Comparison of ENCODE assay signal across 16 cellular contexts in genomic region chr10:24428410-24428782, GRCh38.
DNase-seq lines count a peak whose midpoint lies in the region; ATAC-seq and TF ChIP-seq lines count a peak whose summit lies in the region.
"Had no signal": no experiment of that assay in that cellular context is flagged by ENCODE, and none has a peak within 500 bp of the region (broad histone marks: within the 10 kb centered on the region; RNA-seq: fewer than 3 reads in every experiment).

No MANE protein-coding gene starts in this region.

- H3K9me3 ChIP-seq in esophagus squamous epithelium (no peaks in the 10 kb centered on the region), SJCRH30 (replicated peaks) (no peaks in the 10 kb centered on the region)
- no peaks in the 10 kb centered on the region for H3K9me3 ChIP-seq in CD8-positive, alpha-beta T cell (ENCODE audit: low read length)

- BruUV-seq in MCF 10A (replicated peaks; lab: Mats Ljungman, UMichigan): no TSS peak

- 36 to 49% methylated on average over 2 of the region's 2 CpGs for WGBS in esophagus squamous epithelium, 2 donors

- H3K9me3 Mint-ChIP-seq in MCF 10A (ENCODE audit: unreplicated experiment): no peaks in the 10 kb centered on the region
- no peaks in the 10 kb centered on the region for H3K9me3 Mint-ChIP-seq in CD8-positive, alpha-beta T cell
- H3K9me3 Mint-ChIP-seq: endodermal cell; mesothelial cell of epicardium; stimulated activated effector memory CD8-positive, alpha-beta T cell treated with anti-CD3 and anti-CD28 coated beads, Interleukin-12 subunit alpha, Interleukin-12 subunit beta, amount 100 ng/mL, for 72 hours had no signal

- peaks cover 17% of the 10 kb centered on the region for H3K36me3 Mint-ChIP-seq in MCF 10A (ENCODE audit: insufficient read depth, unreplicated experiment)
- H3K36me3 Mint-ChIP-seq in CD8-positive, alpha-beta T cell: no peaks in the 10 kb centered on the region
- H3K36me3 Mint-ChIP-seq: stimulated activated effector memory CD8-positive, alpha-beta T cell treated with anti-CD3 and anti-CD28 coated beads, Interleukin-12 subunit alpha, Interleukin-12 subunit beta, amount 100 ng/mL, for 72 hours had no signal

- H3K4me3 ChIP-seq in esophagus squamous epithelium: no peak overlapping the region
- H3K4me3 ChIP-seq in CD8-positive, alpha-beta T cell (ENCODE audit: low read depth, low read length): no peak overlapping the region
- H3K4me3 ChIP-seq in SJCRH30: no peak overlapping the region

- H3K36me3 ChIP-seq in esophagus squamous epithelium: peaks cover 0 to 55% (median 2%) of the 10 kb centered on the region in 3 donors
- H3K36me3 ChIP-seq in CD8-positive, alpha-beta T cell (ENCODE audit: insufficient read depth, low read length): no peaks in the 10 kb centered on the region
- H3K36me3 ChIP-seq in SJCRH30: peaks cover 5% of the 10 kb centered on the region

- ATAC-seq in left colon: peak; percentile 26
- ATAC-seq in CD8-positive, alpha-beta T cell: no peak
- ATAC-seq: activated CD4-positive, alpha-beta T cell treated with anti-CD3 and anti-CD28 coated beads for 36 hours; activated T-cell treated with anti-CD3 and anti-CD28 coated beads, Interleukin-2, amount 50 U/mL, for 4 hours; stimulated activated effector memory CD8-positive, alpha-beta T cell treated with anti-CD3 and anti-CD28 coated beads, Interleukin-12 subunit alpha, Interleukin-12 subunit beta, amount 100 ng/mL, for 72 hours had no signal

- peaks cover 10% of the 10 kb centered on the region for H3K4me1 Mint-ChIP-seq in MCF 10A (ENCODE audit: insufficient read depth, unreplicated experiment)
- H3K4me1 Mint-ChIP-seq in CD8-positive, alpha-beta T cell (ENCODE audit: low read depth): no peaks in the 10 kb centered on the region
- H3K4me1 Mint-ChIP-seq: activated CD4-positive, alpha-beta T cell treated with anti-CD3 and anti-CD28 coated beads for 36 hours; endodermal cell; mesothelial cell of epicardium; stimulated activated effector memory CD8-positive, alpha-beta T cell treated with anti-CD3 and anti-CD28 coated beads, Interleukin-12 subunit alpha, Interleukin-12 subunit beta, amount 100 ng/mL, for 72 hours had no signal

- H3K27ac ChIP-seq in substantia nigra (ENCODE audit: low read depth, low read length, poor library complexity, severe bottlenecking): no peak overlapping the region
- H3K27ac ChIP-seq in esophagus squamous epithelium: no peak overlapping the region
- H3K27ac ChIP-seq in CD8-positive, alpha-beta T cell (ENCODE audit: low read depth, low read length): no peak overlapping the region
- no peak overlapping the region for H3K27ac ChIP-seq in SJCRH30

- intact Hi-C loops in MCF 10A (cut with micrococcal nuclease) (loop anchor here (1.0 kb wide), 1 partner anchor 36 kb away; no protein-coding TSS in a partner anchor), left colon (cut with DNase I, micrococcal nuclease) (no loop called here), esophagus squamous epithelium (cut with DNase I) (no loop called here)
- intact Hi-C loops in CD8-positive, alpha-beta T cell (cut with DNase I, micrococcal nuclease): no loop called here

- no peak for TF ChIP-seq CTCF in MCF 10A (IDR thresholded peaks at IDR 0.05; ENCODE audit: unreplicated experiment)
- no peak for TF ChIP-seq CTCF in esophagus squamous epithelium (IDR thresholded peaks at IDR 0.05)
- no peak for TF ChIP-seq CTCF in CD8-positive, alpha-beta T cell (IDR thresholded peaks at IDR 0.05)

- H3K4me3 Mint-ChIP-seq in MCF 10A (ENCODE audit: unreplicated experiment): no peak overlapping the region
- H3K4me3 Mint-ChIP-seq in CD8-positive, alpha-beta T cell: no peak overlapping the region
- H3K4me3 Mint-ChIP-seq: activated CD4-positive, alpha-beta T cell treated with anti-CD3 and anti-CD28 coated beads for 36 hours; activated T-cell treated with anti-CD3 and anti-CD28 coated beads, Interleukin-2, amount 50 U/mL, for 4 hours; endodermal cell; mesothelial cell of epicardium; stimulated activated effector memory CD8-positive, alpha-beta T cell treated with anti-CD3 and anti-CD28 coated beads, Interleukin-12 subunit alpha, Interleukin-12 subunit beta, amount 100 ng/mL, for 72 hours had no signal

- no peak for TF ChIP-seq POLR2A in esophagus squamous epithelium (IDR thresholded peaks at IDR 0.05)

- peak overlapping the region; percentile 70 for H3K27ac Mint-ChIP-seq in MCF 10A (ENCODE audit: low read depth, unreplicated experiment)
- no peak overlapping the region for H3K27ac Mint-ChIP-seq in CD8-positive, alpha-beta T cell
- H3K27ac Mint-ChIP-seq: activated CD4-positive, alpha-beta T cell treated with anti-CD3 and anti-CD28 coated beads for 36 hours; endodermal cell; mesothelial cell of epicardium; stimulated activated effector memory CD8-positive, alpha-beta T cell treated with anti-CD3 and anti-CD28 coated beads, Interleukin-12 subunit alpha, Interleukin-12 subunit beta, amount 100 ng/mL, for 72 hours had no signal

- DNase-seq in AG20443 (ENCODE audit: low spot score) (peak; percentile 76), LoVo (ENCODE audit: low spot score) (peak; percentile 28), MCF 10A (ENCODE audit: unreplicated experiment) (peak; percentile 63), left colon (no peak), substantia nigra (lab: John Stamatoyannopoulos, UW) (no peak), esophagus squamous epithelium (lab: John Stamatoyannopoulos, UW) (no peak), SJCRH30 (no peak)
- no peak for DNase-seq in CD8-positive, alpha-beta T cell
- DNase-seq: activated CD4-positive, alpha-beta T cell treated with anti-CD3 and anti-CD28 coated beads for 36 hours; activated T-cell treated with anti-CD3 and anti-CD28 coated beads, Interleukin-2, amount 50 U/mL, for 4 hours; DND-41; endodermal cell; NCI-H2081; T-helper 1 cell had no signal

- POLR2A ChIA-PET in MCF 10A (lab: Yijun Ruan, JAX): interaction anchor here (0.6 to 2.1 kb wide), 8 partner anchors 9 to 1049 kb away, joined by 3 to 13 read pairs (median 4); no protein-coding TSS in a partner anchor
- POLR2A ChIA-PET in CD8-positive, alpha-beta T cell (lab: Charles Lee): no interaction called here

- H3K27me3 ChIP-seq in esophagus squamous epithelium: no peaks in the 10 kb centered on the region
- H3K27me3 ChIP-seq in CD8-positive, alpha-beta T cell (ENCODE audit: insufficient read depth, low read length): no peaks in the 10 kb centered on the region
- no peaks in the 10 kb centered on the region for H3K27me3 ChIP-seq in SJCRH30

- H3K27me3 Mint-ChIP-seq in MCF 10A (ENCODE audit: insufficient read depth, unreplicated experiment): no peaks in the 10 kb centered on the region
- peaks cover 3% of the 10 kb centered on the region for H3K27me3 Mint-ChIP-seq in CD8-positive, alpha-beta T cell (ENCODE audit: low read depth)

- H3K4me1 ChIP-seq in esophagus squamous epithelium (no peaks in the 10 kb centered on the region), SJCRH30 (no peaks in the 10 kb centered on the region)
- H3K4me1 ChIP-seq in CD8-positive, alpha-beta T cell (ENCODE audit: insufficient read depth, low read length): no peaks in the 10 kb centered on the region

- CTCF ChIA-PET in MCF 10A (lab: Yijun Ruan, JAX): interaction anchor here (0.7 to 1.0 kb wide), 2 partner anchors 434 to 1906 kb away, joined by 3 to 7 read pairs; no protein-coding TSS in a partner anchor
- CTCF ChIA-PET in CD8-positive, alpha-beta T cell (lab: Charles Lee): interaction anchor here (0.7 kb wide), 1 partner anchor 17 kb away, joined by 3 read pairs; no protein-coding TSS in a partner anchor

Comparison
In these comparisons a context has a peak if more than half of its experiments do, and no peak if none do; other contexts are left out.
1. DNase-seq: peak in AG20443 (single experiment), LoVo (single experiment) and MCF 10A (single experiment); none in left colon (0 of 2), substantia nigra (0 of 49), esophagus squamous epithelium (single experiment), CD8-positive, alpha-beta T cell (0 of 7) and SJCRH30 (0 of 2).